In the genomic region with DNA sequence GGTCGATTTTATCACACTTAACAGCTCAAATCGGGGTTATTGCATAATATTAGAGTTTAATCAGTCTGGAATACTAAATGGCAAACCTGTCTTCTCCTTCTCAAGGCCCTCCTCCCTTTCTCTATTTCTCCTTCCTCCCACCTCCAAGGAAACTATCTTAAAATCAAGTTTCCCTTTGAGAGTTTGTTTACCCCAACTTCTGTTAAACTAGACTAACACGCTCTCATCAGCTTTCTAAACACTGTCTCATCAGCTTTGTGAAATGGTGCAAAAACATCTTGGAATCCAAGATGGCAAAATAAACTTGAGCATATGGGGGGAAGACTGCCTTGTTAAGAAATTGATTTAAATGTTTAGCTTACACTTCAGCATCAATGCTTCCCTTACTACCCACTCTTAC, we compare ENCODE assay signal across 18 cellular contexts. TPM values are rescaled to one million over a fixed set of nuclear protein-coding genes. Genes with fewer than 3 reads are reported as not detected.
"Had no signal": no experiment of that assay in that cellular context is flagged by ENCODE, and none has a peak within 500 bp of the region (broad histone marks: within the 10 kb centered on the region; RNA-seq: fewer than 3 reads in every experiment).

No MANE protein-coding gene starts in this region.

- H3K9me3 Mint-ChIP-seq: type B pancreatic cell had no signal

- ATAC-seq: effector memory CD8-positive, alpha-beta T cell; left cardiac atrium; lower lobe of right lung; right lobe of liver; stimulated activated effector memory CD8-positive, alpha-beta T cell treated with anti-CD3 and anti-CD28 coated beads, Interleukin-12 subunit alpha, Interleukin-12 subunit beta, amount 100 ng/mL, for 72 hours had no signal

- H3K9me3 ChIP-seq: ascending aorta, lower lobe of right lung, prostate gland, right lobe of liver had no signal

- H3K4me3 ChIP-seq: ascending aorta, coronary artery, lower lobe of right lung, prostate gland, right lobe of liver had no signal

- H3K4me1 ChIP-seq: prostate gland had no signal

- DNase-seq: activated CD4-positive, alpha-beta T cell treated with anti-CD3 and anti-CD28 coated beads, Interleukin-2, amount 50 U/mL, for 4 hours; activated effector memory CD4-positive, alpha-beta T cell treated with anti-CD3 and anti-CD28 coated beads, Interleukin-2, amount 50 U/mL, for 16 hours; activated naive CD8-positive, alpha-beta T cell treated with anti-CD3 and anti-CD28 coated beads for 36 hours; activated T-cell treated with anti-CD3 and anti-CD28 coated beads, Interleukin-2, amount 50 U/mL, for 24 hours; effector memory CD8-positive, alpha-beta T cell; immature natural killer cell; left cardiac atrium; lower lobe of right lung; midbrain; right lobe of liver; T-helper 2 cell had no signal

- H3K4me3 Mint-ChIP-seq: activated naive CD8-positive, alpha-beta T cell treated with anti-CD3 and anti-CD28 coated beads for 36 hours; activated T-cell treated with anti-CD3 and anti-CD28 coated beads, Interleukin-2, amount 50 U/mL, for 24 hours; effector memory CD8-positive, alpha-beta T cell; immature natural killer cell; stimulated activated effector memory CD8-positive, alpha-beta T cell treated with anti-CD3 and anti-CD28 coated beads, Interleukin-12 subunit alpha, Interleukin-12 subunit beta, amount 100 ng/mL, for 72 hours; type B pancreatic cell had no signal

- H3K27ac Mint-ChIP-seq: activated naive CD8-positive, alpha-beta T cell treated with anti-CD3 and anti-CD28 coated beads for 36 hours; activated T-cell treated with anti-CD3 and anti-CD28 coated beads, Interleukin-2, amount 50 U/mL, for 24 hours; effector memory CD8-positive, alpha-beta T cell; immature natural killer cell; stimulated activated effector memory CD8-positive, alpha-beta T cell treated with anti-CD3 and anti-CD28 coated beads, Interleukin-12 subunit alpha, Interleukin-12 subunit beta, amount 100 ng/mL, for 72 hours; type B pancreatic cell had no signal

- H3K36me3 ChIP-seq: ascending aorta, lower lobe of right lung, prostate gland, right lobe of liver had no signal

- H3K27ac ChIP-seq: ascending aorta, coronary artery, lower lobe of right lung, prostate gland, right lobe of liver had no signal

- H3K4me1 Mint-ChIP-seq: stimulated activated effector memory CD8-positive, alpha-beta T cell treated with anti-CD3 and anti-CD28 coated beads, Interleukin-12 subunit alpha, Interleukin-12 subunit beta, amount 100 ng/mL, for 72 hours had no signal

- H3K36me3 Mint-ChIP-seq: stimulated activated effector memory CD8-positive, alpha-beta T cell treated with anti-CD3 and anti-CD28 coated beads, Interleukin-12 subunit alpha, Interleukin-12 subunit beta, amount 100 ng/mL, for 72 hours had no signal

RNA-seq across cellular contexts. Expression of a gene that starts 9.6 kb away (rescaled TPM):
- total RNA-seq: activated naive CD8-positive, alpha-beta T cell treated with anti-CD3 and anti-CD28 coated beads for 36 hours; cardiac septum; epithelial cell of proximal tubule; right lobe of liver had no signal
